In genomic region chr10:11454958-11455566, GRCh38 we compare ENCODE assay signal across 1 cellular context.
TF ChIP-seq lines count a peak whose summit lies in the region.

No MANE protein-coding gene starts in this region.

TF ChIP-seq in K562, 482 proteins besides CTCF, POLR2A, EP300 and RAD21 (continues in another document):
- no peak for TF ChIP-seq EWSR1 (IDR thresholded peaks at IDR 0.05; ENCODE audit: borderline replicate concordance, low read depth, partially characterized antibody)
- peak; percentile 54 for TF ChIP-seq CBFA2T3 (IDR thresholded peaks at IDR 0.05)
- no peak for TF ChIP-seq MCM7 (IDR thresholded peaks at IDR 0.05)
- TF ChIP-seq TCF7 (IDR thresholded peaks at IDR 0.05; ENCODE audit: borderline replicate concordance), result no peak
- no peak for TF ChIP-seq KDM5B (IDR thresholded peaks at IDR 0.05; ENCODE audit: insufficient replicate concordance, low read depth, low read length)
- TF ChIP-seq CTBP1 (IDR thresholded peaks at IDR 0.05; ENCODE audit: borderline replicate concordance), result peak; percentile 21; the same call in 1 of the 2 replicates
- TF ChIP-seq TCFL5 (CRISPR knock-in tag; conservative IDR thresholded peaks at IDR 0.05), result no peak
- no peak for TF ChIP-seq RBM22 (IDR thresholded peaks at IDR 0.05; ENCODE audit: low read depth, low read length, poor library complexity, severe bottlenecking)
- peak; percentile 76 for TF ChIP-seq PKNOX1 (IDR thresholded peaks at IDR 0.05)
- TF ChIP-seq ZSCAN32 (CRISPR knock-in tag; IDR thresholded peaks at IDR 0.05), result no peak
- no peak for TF ChIP-seq POLR2B (IDR thresholded peaks at IDR 0.05; ENCODE audit: low read depth, partially characterized antibody)
- no peak for TF ChIP-seq MAFK (IDR thresholded peaks at IDR 0.05; ENCODE audit: low read length)
- no peak for TF ChIP-seq CHAMP1 (IDR thresholded peaks at IDR 0.05)
- TF ChIP-seq ZNF589 (CRISPR knock-in tag; IDR thresholded peaks at IDR 0.05; ENCODE audit: low read depth), result no peak
- TF ChIP-seq ZBTB40 (IDR thresholded peaks at IDR 0.05), result no peak
- no peak for TF ChIP-seq ZBTB40 (CRISPR knock-in tag; IDR thresholded peaks at IDR 0.05)
- no peak for TF ChIP-seq MCM5 (IDR thresholded peaks at IDR 0.05; ENCODE audit: low read depth)
- no peak for TF ChIP-seq POLR2G (IDR thresholded peaks at IDR 0.05; ENCODE audit: low read depth, low read length)
- no peak for TF ChIP-seq ZBTB12 (CRISPR knock-in tag; IDR thresholded peaks at IDR 0.05)
- peak; percentile 70 for TF ChIP-seq MEIS2 (IDR thresholded peaks at IDR 0.05; ENCODE audit: partially characterized antibody)
- no peak for TF ChIP-seq SRSF9 (IDR thresholded peaks at IDR 0.05; ENCODE audit: borderline replicate concordance, low read depth, low read length)
- no peak for TF ChIP-seq TRIM28 (IDR thresholded peaks at IDR 0.05)
- TF ChIP-seq SNIP1 (IDR thresholded peaks at IDR 0.05; ENCODE audit: low read depth), result no peak
- no peak for TF ChIP-seq CREB3 (tag; conservative IDR thresholded peaks at IDR 0.05; ENCODE audit: low read depth)
- TF ChIP-seq ELF1 (tag; IDR thresholded peaks at IDR 0.05), result no peak
- TF ChIP-seq ZKSCAN1 (IDR thresholded peaks at IDR 0.05; ENCODE audit: low read depth, low read length), result no peak
- TF ChIP-seq ELK3 (CRISPR knock-in tag; IDR thresholded peaks at IDR 0.05), result no peak
- no peak for TF ChIP-seq ZNF140 (CRISPR knock-in tag; IDR thresholded peaks at IDR 0.05)
- TF ChIP-seq SMAD3 (CRISPR knock-in tag; conservative IDR thresholded peaks at IDR 0.05), result no peak
- TF ChIP-seq ZBTB11 (CRISPR knock-in tag; IDR thresholded peaks at IDR 0.05), result no peak
- no peak for TF ChIP-seq THAP12 (CRISPR knock-in tag; IDR thresholded peaks at IDR 0.05)
- TF ChIP-seq SIX5 (IDR thresholded peaks at IDR 0.05; ENCODE audit: borderline replicate concordance in 1 of 2, insufficient read depth in 1 of 2, low read depth in 1 of 2, low read length in 2 of 2), result no peak
- TF ChIP-seq IRF9 (tag; IDR thresholded peaks at IDR 0.05), result no peak
